In genomic region chr1:31587720-31588423, GRCh38 we compare ENCODE assay signal across 8 cellular contexts. TPM values are rescaled to one million over a fixed set of nuclear protein-coding genes. Genes with fewer than 3 reads are reported as not detected.
DNase-seq lines count a peak whose midpoint lies in the region; ATAC-seq and TF ChIP-seq lines count a peak whose summit lies in the region.

No MANE protein-coding gene starts in this region.

- H3K27ac ChIP-seq in SU-DHL-6 (ENCODE audit: low read depth, low read length): no peak overlapping the region

- ATAC-seq in HG03457 (IDR thresholded peaks at IDR 0.05; ENCODE audit: unreplicated experiment) (no peak), HG03135 (IDR thresholded peaks at IDR 0.05; ENCODE audit: unreplicated experiment) (no peak)

- H3K4me3 ChIP-seq in SU-DHL-6 (ENCODE audit: insufficient read depth, low read length, poor library complexity, severe bottlenecking) (no peak overlapping the region), astrocyte of the spinal cord (ENCODE audit: low read depth, low read length) (no peak overlapping the region), kidney epithelial cell (ENCODE audit: low read depth, low read length) (no peak overlapping the region)

- H3K9me3 ChIP-seq in SU-DHL-6 (ENCODE audit: insufficient read depth, low read length): no peaks in the 10 kb centered on the region

- H3K4me2 ChIP-seq in SU-DHL-6 (ENCODE audit: low read depth, low read length, poor library complexity, severe bottlenecking): no peak overlapping the region

- TF ChIP-seq CTCF in SU-DHL-6 (IDR thresholded peaks at IDR 0.05; ENCODE audit: insufficient read depth, low read length, poor library complexity, severe bottlenecking) (peak; percentile 81), astrocyte of the spinal cord (IDR thresholded peaks at IDR 0.05; ENCODE audit: low read depth, low read length) (peak; percentile 75), kidney epithelial cell (IDR thresholded peaks at IDR 0.05; ENCODE audit: insufficient read depth, low read length, poor library complexity, severe bottlenecking) (peak; percentile 87)

- H4K20me1 ChIP-seq in SU-DHL-6 (ENCODE audit: low read depth, low read length): no peaks in the 10 kb centered on the region

- in situ Hi-C loops in astrocyte of the spinal cord (cut with HindIII; ENCODE audit: low sequenced_read_pairs): no loop called here

- no peaks in the 10 kb centered on the region for H3K36me3 ChIP-seq in SU-DHL-6 (ENCODE audit: low read length)
- no peaks in the 10 kb centered on the region for H3K36me3 ChIP-seq in kidney epithelial cell (ENCODE audit: control insufficient read depth, insufficient read depth, low read length)

- no peak overlapping the region for H2AFZ ChIP-seq in SU-DHL-6 (ENCODE audit: low read depth, low read length, severe bottlenecking)

- H3K27me3 ChIP-seq in SU-DHL-6 (ENCODE audit: low read length) (no peaks in the 10 kb centered on the region), kidney epithelial cell (ENCODE audit: control insufficient read depth, insufficient read depth, low read length) (no peaks in the 10 kb centered on the region)

- H3F3A ChIP-seq in SU-DHL-6 (ENCODE audit: insufficient read depth): no peaks in the 10 kb centered on the region

- H3K9me2 ChIP-seq in SU-DHL-6 (replicated peaks; ENCODE audit: insufficient read depth, low read length): no peaks in the 10 kb centered on the region

- DNase-seq in COR-L47 (lab: John Stamatoyannopoulos, UW) (peak; percentile 14), HUDEP-2 (lab: John Stamatoyannopoulos, UW; ENCODE audit: unreplicated experiment in 76 of 76) (peak in 48 of 76 experiments; percentile 3 to 56 (median 27)), astrocyte of the spinal cord (ENCODE audit: low read depth, low spot score) (no peak), kidney epithelial cell (ENCODE audit: low read depth) (no peak)
- DNase-seq in stimulated activated CD4-positive, alpha-beta T cell treated with anti-CD3 and anti-CD28 coated beads, Interleukin-1b, Interleukin-23, amount 100 ng/mL, for 48 hours: peak; percentile 47

- H3K79me2 ChIP-seq in SU-DHL-6 (ENCODE audit: insufficient read depth, low read length): no peaks in the 10 kb centered on the region

- H3K9ac ChIP-seq in SU-DHL-6 (ENCODE audit: low read length): no peak overlapping the region

RNA-seq across cellular contexts. Expression of gene TINAGL1, which starts 11.6 kb away (rescaled TPM):
- total RNA-seq in kidney epithelial cell: 140 and 149 TPM in 2 replicates

RNA-seq across cellular contexts. Expression of gene HCRTR1, which starts 29.6 kb away (rescaled TPM):
- not detected in 2 replicates for total RNA-seq in kidney epithelial cell

RNA-seq across cellular contexts. Expression of gene PEF1, which starts 56.8 kb away (rescaled TPM):
- 86.8 and 100 TPM in 2 replicates for total RNA-seq in kidney epithelial cell

Comparison
In these comparisons a context has a peak if more than half of its experiments do, and no peak if none do; other contexts are left out.
1. DNase-seq: peak in COR-L47 (single experiment), HUDEP-2 (48 of 76) and stimulated activated CD4-positive, alpha-beta T cell treated with anti-CD3 and anti-CD28 coated beads, Interleukin-1b, Interleukin-23, amount 100 ng/mL, for 48 hours (single experiment); none in astrocyte of the spinal cord (single experiment) and kidney epithelial cell (single experiment).
2. Peak in every context shown above with its lines, with median percentiles within 50 percentile points of each other: CTCF ChIP-seq.